Comparison of ENCODE assay signal across 1 cellular context in the genomic region with DNA sequence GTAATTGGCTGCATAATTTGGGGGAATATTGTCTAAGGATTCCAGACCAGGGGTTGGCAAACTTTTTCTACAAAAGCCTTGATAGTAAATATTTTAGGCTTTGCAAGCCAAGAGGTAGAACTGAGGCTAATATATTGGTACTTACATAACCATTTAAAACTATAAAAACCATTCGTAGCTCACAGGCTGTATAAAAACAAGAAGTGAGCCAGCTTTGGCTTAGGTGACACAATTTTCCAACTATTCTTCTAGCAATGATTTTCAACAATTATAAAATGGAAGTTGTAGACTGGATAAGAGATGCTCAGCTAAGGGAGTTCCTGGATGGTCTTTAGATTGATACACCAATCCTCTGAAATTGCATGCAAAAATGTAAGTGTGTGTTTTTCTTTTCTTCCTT.
TF ChIP-seq lines count a peak whose summit lies in the region.

No MANE protein-coding gene starts in this region.

TF ChIP-seq in GM23338, 12 proteins besides CTCF, POLR2A, EP300 and RAD21 (continued from another document):
- TF ChIP-seq, protein P1, sequence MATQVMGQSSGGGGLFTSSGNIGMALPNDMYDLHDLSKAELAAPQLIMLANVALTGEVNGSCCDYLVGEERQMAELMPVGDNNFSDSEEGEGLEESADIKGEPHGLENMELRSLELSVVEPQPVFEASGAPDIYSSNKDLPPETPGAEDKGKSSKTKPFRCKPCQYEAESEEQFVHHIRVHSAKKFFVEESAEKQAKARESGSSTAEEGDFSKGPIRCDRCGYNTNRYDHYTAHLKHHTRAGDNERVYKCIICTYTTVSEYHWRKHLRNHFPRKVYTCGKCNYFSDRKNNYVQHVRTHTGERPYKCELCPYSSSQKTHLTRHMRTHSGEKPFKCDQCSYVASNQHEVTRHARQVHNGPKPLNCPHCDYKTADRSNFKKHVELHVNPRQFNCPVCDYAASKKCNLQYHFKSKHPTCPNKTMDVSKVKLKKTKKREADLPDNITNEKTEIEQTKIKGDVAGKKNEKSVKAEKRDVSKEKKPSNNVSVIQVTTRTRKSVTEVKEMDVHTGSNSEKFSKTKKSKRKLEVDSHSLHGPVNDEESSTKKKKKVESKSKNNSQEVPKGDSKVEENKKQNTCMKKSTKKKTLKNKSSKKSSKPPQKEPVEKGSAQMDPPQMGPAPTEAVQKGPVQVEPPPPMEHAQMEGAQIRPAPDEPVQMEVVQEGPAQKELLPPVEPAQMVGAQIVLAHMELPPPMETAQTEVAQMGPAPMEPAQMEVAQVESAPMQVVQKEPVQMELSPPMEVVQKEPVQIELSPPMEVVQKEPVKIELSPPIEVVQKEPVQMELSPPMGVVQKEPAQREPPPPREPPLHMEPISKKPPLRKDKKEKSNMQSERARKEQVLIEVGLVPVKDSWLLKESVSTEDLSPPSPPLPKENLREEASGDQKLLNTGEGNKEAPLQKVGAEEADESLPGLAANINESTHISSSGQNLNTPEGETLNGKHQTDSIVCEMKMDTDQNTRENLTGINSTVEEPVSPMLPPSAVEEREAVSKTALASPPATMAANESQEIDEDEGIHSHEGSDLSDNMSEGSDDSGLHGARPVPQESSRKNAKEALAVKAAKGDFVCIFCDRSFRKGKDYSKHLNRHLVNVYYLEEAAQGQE (IDR thresholded peaks at IDR 0.05; ENCODE audit: unreplicated experiment) = no peak
- TF ChIP-seq EZH2phosphoT487 (IDR thresholded peaks at IDR 0.05; ENCODE audit: unreplicated experiment) (no peak), ZNF331 (CRISPR knock-in tag; IDR thresholded peaks at IDR 0.05; ENCODE audit: low read depth) (no peak), ZNF114 (CRISPR knock-in tag; IDR thresholded peaks at IDR 0.05) (no peak), EZH2 (IDR thresholded peaks at IDR 0.05; ENCODE audit: low read depth, unreplicated experiment) (no peak), CREB1 (CRISPR knock-in tag; IDR thresholded peaks at IDR 0.05; ENCODE audit: low read depth) (no peak), POLR2AphosphoS5 (IDR thresholded peaks at IDR 0.05; ENCODE audit: low read depth) (no peak)
TF ChIP-seq in GM23338: peak in this region for 0.
